ENCODE assay signal across 10 cellular contexts in genomic region chr12:64583395-64584172, GRCh38. TPM values are rescaled to one million over a fixed set of nuclear protein-coding genes. Genes with fewer than 3 reads are reported as not detected.
A peak's percentile ranks its signal among the peaks of the same experiment; 100 is the strongest.
DNase-seq lines count a peak whose midpoint lies in the region; ATAC-seq and TF ChIP-seq lines count a peak whose summit lies in the region.
"Had no signal": no experiment of that assay in that cellular context is flagged by ENCODE, and none has a peak within 500 bp of the region (broad histone marks: within the 10 kb centered on the region; RNA-seq: fewer than 3 reads in every experiment).

No MANE protein-coding gene starts in this region.

- no peaks in the 10 kb centered on the region for H3K9me3 Mint-ChIP-seq in GM23338

- TF ChIP-seq CTCF in GM23338 (conservative IDR thresholded peaks at IDR 0.05; ENCODE audit: low read depth in 2 of 2) (no peak), fibroblast of lung (conservative IDR thresholded peaks at IDR 0.05 in 1 of 2, IDR thresholded peaks at IDR 0.05 in 1 of 2; ENCODE audit: low read depth in 1 of 2, low read length in 2 of 2) (no peak)

- H3K4me1 Mint-ChIP-seq in GM23338: peaks cover 22% of the 10 kb centered on the region

- no peaks in the 10 kb centered on the region for H3K9me2 ChIP-seq in GM23338 (ENCODE audit: insufficient read depth)

- no peak overlapping the region for H3K4me3 Mint-ChIP-seq in GM23338

- H3K9me3 ChIP-seq in SK-N-MC (ENCODE audit: low read depth, low read length): no peaks in the 10 kb centered on the region
- H3K9me3 ChIP-seq in fibroblast of lung (ENCODE audit: control insufficient read depth, insufficient read depth, low read depth, low read length): no peaks in the 10 kb centered on the region

- H3K79me2 ChIP-seq in GM23338 (replicated peaks; ENCODE audit: insufficient read depth) (no peaks in the 10 kb centered on the region), fibroblast of lung (ENCODE audit: control insufficient read depth, insufficient read depth, low read length) (no peaks in the 10 kb centered on the region)

- H2AFZ ChIP-seq in GM23338: peak overlapping the region; percentile 78
- H2AFZ ChIP-seq in fibroblast of lung (ENCODE audit: low read length): peak overlapping the region; percentile 83

- no peak overlapping the region for H3K27ac ChIP-seq in GM23338 (ENCODE audit: low read depth)
- H3K27ac ChIP-seq in SK-N-MC: peak overlapping the region; percentile 76
- H3K27ac ChIP-seq in fibroblast of lung (ENCODE audit: insufficient read depth, low read length): peak overlapping the region; percentile 13

- H3K4me1 ChIP-seq in GM23338 (ENCODE audit: insufficient read depth): peaks cover 10% of the 10 kb centered on the region
- peaks cover 8% of the 10 kb centered on the region for H3K4me1 ChIP-seq in fibroblast of lung (ENCODE audit: control insufficient read depth, extremely low read depth, insufficient read depth, low read length)

- H3K27ac Mint-ChIP-seq in GM23338: no peak overlapping the region

- no peaks in the 10 kb centered on the region for H4K20me1 ChIP-seq in GM23338 (replicated peaks; ENCODE audit: insufficient read depth)
- no peaks in the 10 kb centered on the region for H4K20me1 ChIP-seq in fibroblast of lung (ENCODE audit: control insufficient read depth, extremely low read depth, insufficient read depth, low read length)

- no peak overlapping the region for H3K4me2 ChIP-seq in GM23338
- peak overlapping the region; percentile 62 for H3K4me2 ChIP-seq in fibroblast of lung (ENCODE audit: extremely low read depth, insufficient read depth, low read length)

- H3K9ac ChIP-seq in SK-N-MC (ENCODE audit: insufficient read length): peak overlapping the region; percentile 23
- H3K9ac ChIP-seq in fibroblast of lung (ENCODE audit: insufficient read depth, low read length): no peak overlapping the region

- no peaks in the 10 kb centered on the region for H3K36me3 Mint-ChIP-seq in GM23338 (ENCODE audit: low read depth)

- no peaks in the 10 kb centered on the region for H3F3A ChIP-seq in GM23338 (replicated peaks; ENCODE audit: low read depth)

- ATAC-seq in GM23338 (no peak), GM18867 (IDR thresholded peaks at IDR 0.05; ENCODE audit: unreplicated experiment) (no peak), GM18511 (IDR thresholded peaks at IDR 0.05; ENCODE audit: unreplicated experiment) (no peak)

- no peak for DNase-seq in GM23338 (ENCODE audit: low spot score)
- no peak for DNase-seq in SK-N-MC (ENCODE audit: low read depth, low spot score)
- peak in 1 of 2 donors; percentile 33 for DNase-seq in fibroblast of lung (ENCODE audit: low read depth in 2 of 2)
- DNase-seq in pulmonary artery endothelial cell (ENCODE audit: low read depth, low spot score): peak; percentile 44
- no peak for DNase-seq in islet precursor cell
- DNase-seq in amniotic stem cell (lab: John Stamatoyannopoulos, UW): no peak
- DNase-seq: NCI-H1930, occipital lobe had no signal

- no peak overlapping the region for H3K4me3 ChIP-seq in GM23338
- H3K4me3 ChIP-seq in SK-N-MC: peak overlapping the region; percentile 64
- H3K4me3 ChIP-seq in fibroblast of lung (replicated peaks in 1 of 4; ENCODE audit: control extremely low read depth in 1 of 4, insufficient read depth in 1 of 4, low read depth in 3 of 4, low read length in 4 of 4): peak overlapping the region in 1 of 4 experiments; percentile 28

- H3K27me3 Mint-ChIP-seq in GM23338 (ENCODE audit: insufficient read depth, low read depth, poor library complexity): peaks cover 2% of the 10 kb centered on the region

- H3K36me3 ChIP-seq in GM23338 (ENCODE audit: insufficient read depth) (no peaks in the 10 kb centered on the region), SK-N-MC (ENCODE audit: insufficient read depth, low read length) (no peaks in the 10 kb centered on the region), fibroblast of lung (ENCODE audit: control insufficient read depth, insufficient read depth, low read length) (no peaks in the 10 kb centered on the region)

- H3K27me3 ChIP-seq in GM23338 (ENCODE audit: insufficient read depth): no peaks in the 10 kb centered on the region
- H3K27me3 ChIP-seq in fibroblast of lung (ENCODE audit: control insufficient read depth, insufficient read depth, low read length): no peaks in the 10 kb centered on the region

TF ChIP-seq in GM23338, 12 proteins besides CTCF, POLR2A, EP300 and RAD21 (continues in another document):
- TF ChIP-seq ZNF114 (CRISPR knock-in tag; IDR thresholded peaks at IDR 0.05) (no peak), POLR2AphosphoS5 (IDR thresholded peaks at IDR 0.05; ENCODE audit: low read depth) (no peak), EZH2phosphoT487 (IDR thresholded peaks at IDR 0.05; ENCODE audit: unreplicated experiment) (no peak), NANOG (IDR thresholded peaks at IDR 0.05; ENCODE audit: borderline replicate concordance) (no peak), REST (IDR thresholded peaks at IDR 0.05; ENCODE audit: unreplicated experiment) (no peak), STAT1 (IDR thresholded peaks at IDR 0.05; ENCODE audit: unreplicated experiment) (no peak), ETS1 (IDR thresholded peaks at IDR 0.05) (no peak), ZNF331 (CRISPR knock-in tag; IDR thresholded peaks at IDR 0.05; ENCODE audit: low read depth) (no peak), EZH2 (IDR thresholded peaks at IDR 0.05; ENCODE audit: low read depth, unreplicated experiment) (no peak)

RNA-seq across cellular contexts. Expression of gene RASSF3, which starts 26.7 kb away (rescaled TPM):
- total RNA-seq in GM23338 (2014; rRNA removed; shearing (Covaris generic)): 39.6 and 48.1 TPM in 2 replicates
- polyA plus RNA-seq in GM23338 (2016; fragmentation: Nextera tagmentation; extraction: Ambion mirVana): 20.6 and 21.3 TPM in 2 replicates
- total RNA-seq in fibroblast of lung: 37.7 and 40.3 TPM in 2 replicates
- 36.3 and 45.9 TPM in 2 replicates for polyA plus RNA-seq in fibroblast of lung
- 24.9 and 34.8 TPM in 2 replicates for polyA plus RNA-seq in fibroblast of lung (2012)
- 51.8 and 95.3 TPM in 2 replicates for polyA minus RNA-seq in fibroblast of lung (ENCODE audit: low replicate concordance)
- total RNA-seq in pulmonary artery endothelial cell: 45.2 and 59.0 TPM in 2 replicates
